In genomic region chr5:104344809-104345512, GRCh38 we compare ENCODE assay signal across 15 cellular contexts.
DNase-seq lines count a peak whose midpoint lies in the region; ATAC-seq and TF ChIP-seq lines count a peak whose summit lies in the region.
"Had no signal": no experiment of that assay in that cellular context is flagged by ENCODE, and none has a peak within 500 bp of the region (broad histone marks: within the 10 kb centered on the region; RNA-seq: fewer than 3 reads in every experiment).

No MANE protein-coding gene starts in this region.

- H3K4me1 ChIP-seq in endodermal cell (ENCODE audit: control insufficient read depth, insufficient read depth, low read length), result no peaks in the 10 kb centered on the region
- H3K4me1 ChIP-seq: gastrocnemius medialis had no signal

- TF ChIP-seq CTCF in endodermal cell (conservative IDR thresholded peaks at IDR 0.05), result no peak

- no peaks in the 10 kb centered on the region for H3K4me1 Mint-ChIP-seq in endodermal cell
- H3K4me1 Mint-ChIP-seq: stimulated activated effector memory CD8-positive, alpha-beta T cell treated with anti-CD3 and anti-CD28 coated beads, Interleukin-12 subunit alpha, Interleukin-12 subunit beta, amount 100 ng/mL, for 72 hours had no signal

- no peaks in the 10 kb centered on the region for H3K27me3 Mint-ChIP-seq in endodermal cell (ENCODE audit: insufficient read depth)

- H3K9me3 Mint-ChIP-seq in endodermal cell, result no peaks in the 10 kb centered on the region
- H3K9me3 Mint-ChIP-seq: H9 had no signal

- H3K9me3 ChIP-seq in endodermal cell (ENCODE audit: control insufficient read depth, low read length), result no peaks in the 10 kb centered on the region
- H3K9me3 ChIP-seq: gastrocnemius medialis had no signal

- DNase-seq in HPDE6-E6E7 (ENCODE audit: extremely low spot score) (peak; percentile 3), SHP77 (lab: John Stamatoyannopoulos, UW) (peak; percentile 53 to 61), endodermal cell (peak; percentile 48), non-pigmented ciliary epithelial cell (ENCODE audit: low read depth) (peak; percentile 44), OCI-M2 (lab: John Stamatoyannopoulos, UW; ENCODE audit: unreplicated experiment) (no peak)
- DNase-seq: activated CD4-positive, CD25-positive, alpha-beta regulatory T cell; gastrocnemius medialis; H9; NCI-H2171 treated with DMSO at 0.1 percent for 48 hours; nucleus accumbens had no signal

- H3K9ac ChIP-seq in endodermal cell (ENCODE audit: extremely low read depth, low read length, poor library complexity, severe bottlenecking), result no peak overlapping the region

- H3K27me3 ChIP-seq in endodermal cell (ENCODE audit: control insufficient read depth, insufficient read depth, low read length, poor library complexity, severe bottlenecking), result no peaks in the 10 kb centered on the region
- H3K27me3 ChIP-seq: cardiac muscle cell, gastrocnemius medialis had no signal

- 75 to 88% methylated on average over 4 to 6 of the region's 6 CpGs for WGBS in endodermal cell (ENCODE audit: insufficient coverage in 1 of 2, insufficient read length in 1 of 2), 2 experiments

- no peak overlapping the region for H3K27ac Mint-ChIP-seq in endodermal cell
- H3K27ac Mint-ChIP-seq: H9; stimulated activated effector memory CD8-positive, alpha-beta T cell treated with anti-CD3 and anti-CD28 coated beads, Interleukin-12 subunit alpha, Interleukin-12 subunit beta, amount 100 ng/mL, for 72 hours had no signal

- no peak overlapping the region for H3K4me3 Mint-ChIP-seq in endodermal cell
- H3K4me3 Mint-ChIP-seq: H9; stimulated activated effector memory CD8-positive, alpha-beta T cell treated with anti-CD3 and anti-CD28 coated beads, Interleukin-12 subunit alpha, Interleukin-12 subunit beta, amount 100 ng/mL, for 72 hours had no signal

- no peak for ATAC-seq in HG02840 (IDR thresholded peaks at IDR 0.05; ENCODE audit: low FRiP score, unreplicated experiment)
- no peak for ATAC-seq in GM21390 (IDR thresholded peaks at IDR 0.05; ENCODE audit: unreplicated experiment)
- ATAC-seq: gastrocnemius medialis; stimulated activated effector memory CD8-positive, alpha-beta T cell treated with anti-CD3 and anti-CD28 coated beads, Interleukin-12 subunit alpha, Interleukin-12 subunit beta, amount 100 ng/mL, for 72 hours had no signal

- no peaks in the 10 kb centered on the region for H3K36me3 Mint-ChIP-seq in endodermal cell (ENCODE audit: low read depth)
- H3K36me3 Mint-ChIP-seq: stimulated activated effector memory CD8-positive, alpha-beta T cell treated with anti-CD3 and anti-CD28 coated beads, Interleukin-12 subunit alpha, Interleukin-12 subunit beta, amount 100 ng/mL, for 72 hours had no signal

- no peak overlapping the region for H3K4me3 ChIP-seq in endodermal cell (ENCODE audit: low read length)
- H3K4me3 ChIP-seq: cardiac muscle cell, gastrocnemius medialis had no signal

- H3K27ac ChIP-seq in endodermal cell (ENCODE audit: low read depth, low read length), result no peak overlapping the region
- H3K27ac ChIP-seq: cardiac muscle cell, gastrocnemius medialis, RWPE1 had no signal

- H3K36me3 ChIP-seq in endodermal cell (ENCODE audit: control insufficient read depth, insufficient read depth, low read length), result no peaks in the 10 kb centered on the region
- H3K36me3 ChIP-seq: cardiac muscle cell, gastrocnemius medialis had no signal
